8 cellular contexts compared by ENCODE assay signal in the genomic region with DNA sequence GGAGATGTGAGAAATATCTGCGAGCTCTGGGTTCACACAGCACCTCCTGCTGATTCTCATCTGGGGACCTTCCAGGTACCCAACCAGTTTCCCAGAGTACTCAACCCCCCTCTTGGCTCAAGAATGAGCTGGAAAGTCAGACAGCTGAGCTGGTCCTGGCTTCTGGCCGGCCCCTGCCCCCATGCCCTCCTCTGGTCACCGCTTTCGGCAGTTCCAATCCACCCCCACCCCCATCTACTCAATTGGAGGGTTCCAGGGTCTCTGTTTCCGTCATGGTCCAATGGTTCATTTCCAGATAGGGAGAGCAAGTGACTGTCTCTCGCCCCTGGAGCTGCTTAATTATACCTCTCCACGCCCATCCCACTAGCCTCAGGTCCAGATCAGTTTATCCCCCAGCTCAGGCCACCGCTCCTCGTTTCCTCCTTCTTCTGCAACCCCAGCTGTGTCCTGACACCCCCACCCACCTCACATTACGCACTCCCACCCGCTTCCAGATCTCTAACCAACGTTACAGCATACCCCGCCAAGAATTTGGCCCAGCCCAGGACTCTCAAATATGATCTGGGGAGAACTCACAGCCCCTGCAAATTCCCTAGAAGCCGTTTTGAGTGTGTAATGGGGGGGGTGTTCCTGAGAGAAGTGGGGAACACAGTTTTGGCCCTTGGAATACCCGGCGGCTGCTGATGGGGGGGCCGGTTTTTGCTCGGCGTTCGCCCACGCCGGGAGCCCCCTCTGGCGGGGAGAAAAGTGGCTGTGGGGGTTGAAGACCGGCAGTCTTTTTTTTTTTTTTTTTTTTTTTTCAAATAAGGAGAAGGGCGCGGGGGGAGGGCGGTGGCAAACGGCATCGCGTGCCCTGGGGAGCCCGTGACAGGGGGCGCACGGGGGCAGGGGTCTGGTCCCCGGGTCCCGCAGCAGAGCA. TPM values are rescaled to one million over a fixed set of nuclear protein-coding genes. Genes with fewer than 3 reads are reported as not detected.
DNase-seq lines count a peak whose midpoint lies in the region; ATAC-seq, FAIRE-seq and TF ChIP-seq lines count a peak whose summit lies in the region.

No MANE protein-coding gene starts in this region.

- no peaks in the 10 kb centered on the region for H3K79me2 ChIP-seq in keratinocyte (ENCODE audit: control insufficient read depth, insufficient read depth, low read length)

- H3K9me3 ChIP-seq in HAP-1: peaks cover 8% of the 10 kb centered on the region; the same call in 1 of the 2 replicates
- H3K9me3 ChIP-seq in keratinocyte (ENCODE audit: control insufficient read depth, low read depth, low read length): no peaks in the 10 kb centered on the region
- peaks cover 0 to 8% (median 3%) of the 10 kb centered on the region in 4 donors for H3K9me3 ChIP-seq in stomach
- H3K9me3 ChIP-seq in heart right ventricle: no peaks in the 10 kb centered on the region

- intact Hi-C loops in CD14-positive monocyte (cut with micrococcal nuclease) (loop anchor here in 1 of 2 donors (2.0 kb wide), 1 partner anchor 16 kb away; no protein-coding TSS in a partner anchor), stomach (cut with DNase I; ENCODE audit: low total_unique reads) (no loop called here), heart right ventricle (cut with DNase I) (no loop called here)

- dilution Hi-C loops in keratinocyte (cut with MboI; ENCODE audit: extremely low pct_ligation_motif_present, low sequenced_read_pairs): no loop called here

- H3K9ac ChIP-seq in keratinocyte (ENCODE audit: control insufficient read depth, extremely low read depth, insufficient read depth, low read length): no peak overlapping the region

- H3K4me3 Mint-ChIP-seq in CD14-positive monocyte (peak overlapping the region in 1 of 2 donors; percentile 87), WTC11 (peak overlapping the region; percentile 72)

- H3K27me3 ChIP-seq in HAP-1 (ENCODE audit: low read depth) (no peaks in the 10 kb centered on the region), keratinocyte (ENCODE audit: control insufficient read depth, extremely low read depth, insufficient read depth, low read length) (peaks cover 65% of the 10 kb centered on the region), stomach (peaks cover 30 to 81% (median 75%) of the 10 kb centered on the region in 3 donors), heart right ventricle (peaks cover 42 to 73% (median 70%) of the 10 kb centered on the region in 7 donors)

- H3K36me3 ChIP-seq in HAP-1 (replicated peaks): no peaks in the 10 kb centered on the region
- H3K36me3 ChIP-seq in keratinocyte (ENCODE audit: control insufficient read depth in 2 of 2, extremely low read depth in 1 of 2, insufficient read depth in 2 of 2, low read length in 2 of 2): no peaks in the 10 kb centered on the region
- H3K36me3 ChIP-seq in stomach: no peaks in the 10 kb centered on the region
- H3K36me3 ChIP-seq in heart right ventricle: no peaks in the 10 kb centered on the region

- H3K4me1 ChIP-seq in HAP-1 (peaks cover 26% of the 10 kb centered on the region), keratinocyte (ENCODE audit: control insufficient read depth, extremely low read depth, insufficient read depth, low read length) (peaks cover 34% of the 10 kb centered on the region), stomach (peaks cover 37 to 65% (median 51%) of the 10 kb centered on the region in 4 donors), heart right ventricle (peaks cover 9 to 66% (median 39%) of the 10 kb centered on the region in 9 donors)

- 2 to 3% (median 2%) methylated on average over 24 to 35 of the region's 35 CpGs for WGBS in stomach, 5 donors
- 2 to 3% methylated on average over 31 to 35 of the region's 35 CpGs for WGBS in heart right ventricle, 2 donors

- H3K36me3 Mint-ChIP-seq in CD14-positive monocyte: peaks cover 21 to 32% of the 10 kb centered on the region in 2 donors
- H3K36me3 Mint-ChIP-seq in WTC11: no peaks in the 10 kb centered on the region

- POLR2A ChIA-PET in WTC11 (lab: Charles Lee): interaction anchor here (0.5 to 1.2 kb wide), 5 partner anchors 15 to 1792 kb away, joined by 3 to 5 read pairs (median 3); partner anchors contain the start of gene CDC37

- H3K4me1 Mint-ChIP-seq in CD14-positive monocyte: peaks cover 64% of the 10 kb centered on the region
- H3K4me1 Mint-ChIP-seq in WTC11: peaks cover 26% of the 10 kb centered on the region

- ATAC-seq in WTC11: no peak
- no peak for ATAC-seq in HG02759 (IDR thresholded peaks at IDR 0.05; ENCODE audit: unreplicated experiment)
- no peak for ATAC-seq in GM19397 (IDR thresholded peaks at IDR 0.05; ENCODE audit: unreplicated experiment)
- no peak for ATAC-seq in heart right ventricle

- H3K27ac ChIP-seq in keratinocyte (ENCODE audit: control insufficient read depth, insufficient read depth, low read length) (no peak overlapping the region), stomach (no peak overlapping the region), heart right ventricle (no peak overlapping the region)

- H3K27me3 Mint-ChIP-seq in CD14-positive monocyte (ENCODE audit: low read depth in 3 of 3) (peaks cover 60 to 78% (median 72%) of the 10 kb centered on the region in 3 donors), WTC11 (ENCODE audit: low read depth) (peaks cover 90% of the 10 kb centered on the region)

- H3K27ac Mint-ChIP-seq in CD14-positive monocyte: peak overlapping the region in 5 of 7 donors; percentile 46 to 85 (median 73)
- no peak overlapping the region for H3K27ac Mint-ChIP-seq in WTC11

- no peak for DNase-seq in CD14-positive monocyte (ENCODE audit: low spot score)
- peak; percentile 18 to 53 for DNase-seq in HAP-1 (ENCODE audit: low spot score in 2 of 2)
- peak; percentile 37 for DNase-seq in WTC11 (ENCODE audit: low spot score)
- no peak for DNase-seq in keratinocyte (ENCODE audit: low read depth, low spot score)
- no peak for DNase-seq in stomach
- no peak for DNase-seq in heart right ventricle

- peak overlapping the region; percentile 12 for H3K4me2 ChIP-seq in keratinocyte (ENCODE audit: control insufficient read depth, extremely low read depth, insufficient read depth, low read depth, low read length)

- H2AFZ ChIP-seq in keratinocyte (ENCODE audit: control insufficient read depth, low read length): no peak overlapping the region

- H3K9me3 Mint-ChIP-seq in CD14-positive monocyte (peaks cover 0 to 40% (median 32%) of the 10 kb centered on the region in 7 donors), WTC11 (no peaks in the 10 kb centered on the region)

- TF ChIP-seq EP300 in stomach (IDR thresholded peaks at IDR 0.05): no peak

- no peak for FAIRE-seq in keratinocyte (lab: Jason Lieb, UNC)

- in situ Hi-C loops in HAP-1 (cut with MboI; ENCODE audit: low sequenced_read_pairs): no loop called here

- H4K20me1 ChIP-seq in keratinocyte (ENCODE audit: control insufficient read depth, extremely low read depth, insufficient read depth, low read length): no peaks in the 10 kb centered on the region

- no peaks in the 10 kb centered on the region for H3K9me1 ChIP-seq in keratinocyte (ENCODE audit: control insufficient read depth, extremely low read depth, insufficient read depth, low read length)

- CTCF ChIA-PET in WTC11 (lab: Charles Lee): interaction anchor here (0.6 to 5.9 kb wide), 32 partner anchors 10 to 299 kb away, joined by 3 to 229 read pairs (median 7); partner anchors contain the start of genes CDC37, DNM2, ICAM1 and ICAM4

- no peak for TF ChIP-seq POLR2A in stomach (IDR thresholded peaks at IDR 0.05)

- TF ChIP-seq CTCF in CD14-positive monocyte (IDR thresholded peaks at IDR 0.05) (no peak), WTC11 (IDR thresholded peaks at IDR 0.05) (no peak), keratinocyte (optimal IDR thresholded peaks at IDR 0.05 in 1 of 3, IDR thresholded peaks at IDR 0.05 in 1 of 3, conservative IDR thresholded peaks at IDR 0.05 in 1 of 3; ENCODE audit: extremely low read depth in 1 of 3, insufficient read depth in 2 of 3, low read length in 3 of 3) (no peak), stomach (IDR thresholded peaks at IDR 0.05) (no peak), heart right ventricle (IDR thresholded peaks at IDR 0.05) (no peak)

- peak overlapping the region; percentile 60 for H3K4me3 ChIP-seq in HAP-1
- peak overlapping the region in 1 of 3 experiments; percentile 16 for H3K4me3 ChIP-seq in keratinocyte (ENCODE audit: control insufficient read depth in 2 of 3, extremely low read depth in 1 of 3, insufficient read depth in 2 of 3, low read depth in 1 of 3, low read length in 3 of 3)
- peak overlapping the region in 2 of 4 donors; percentile 22 to 38 for H3K4me3 ChIP-seq in stomach
- peak overlapping the region in 3 of 10 donors; percentile 22 to 35 (median 25) for H3K4me3 ChIP-seq in heart right ventricle

RNA-seq across cellular contexts. Expression of gene PDE4A, which starts 1.8 kb away (rescaled TPM):
- polyA plus RNA-seq in CD14-positive monocyte: 1 to 10 TPM; 4.7 to 5.8 TPM
- 5.3 to 5.9 TPM (median 5.8 TPM) in 3 replicates for total RNA-seq in WTC11 (2021)
- polyA plus RNA-seq in keratinocyte: 0.05 to 0.24 TPM (median 0.09 TPM) in 3 replicates
- 0.34 TPM for polyA plus RNA-seq in keratinocyte (2011; ENCODE audit: low read depth)
- 0.16 and 0.40 TPM in 2 replicates for polyA plus RNA-seq in keratinocyte (2011; cell fraction: cytosol; rRNA removed)
- polyA plus RNA-seq in keratinocyte (2011; cell fraction: nucleus; rRNA removed): 0.34 and 0.37 TPM in 2 replicates
- 0.41 and 0.48 TPM in 2 replicates for polyA plus RNA-seq in keratinocyte (2012; ENCODE audit: low replicate concordance)
- 0.33 to 2.1 TPM (median 0.35 TPM) in 3 replicates for polyA minus RNA-seq in keratinocyte
- polyA minus RNA-seq in keratinocyte (2011; cell fraction: cytosol; rRNA and poly(A)+ RNA removed): 0.77 TPM
- 0.42 and 0.62 TPM in 2 replicates for polyA minus RNA-seq in keratinocyte (2011; cell fraction: nucleus; rRNA and poly(A)+ RNA removed)
- total RNA-seq in stomach: 10 to 100 TPM in 2 of 5 donors, 1 to 10 TPM in 3; 2.3 to 30.7 (median 8.9) TPM
- polyA plus RNA-seq in stomach: 10 to 100 TPM in 2 of 3 donors, 1 to 10 TPM in 1; 5.0 to 12.9 (median 11.0) TPM
- 10 to 100 TPM; 10.4 to 50.7 (median 17.3) TPM for total RNA-seq in heart right ventricle
- 10 to 100 TPM in 1 of 2 donors, 1 to 10 TPM in 1; 3.5 to 14.3 TPM for polyA plus RNA-seq in heart right ventricle

RNA-seq across cellular contexts. Expression of gene CDC37, which starts 15.2 kb away (rescaled TPM):
- 10 to 100 TPM; 49.3 to 54.9 TPM for polyA plus RNA-seq in CD14-positive monocyte
- 163 to 204 TPM (median 164 TPM) in 3 replicates for total RNA-seq in WTC11 (2021)
- 376 to 433 TPM (median 415 TPM) in 3 replicates for polyA plus RNA-seq in keratinocyte
- polyA plus RNA-seq in keratinocyte (2011; ENCODE audit: low read depth): 143 TPM
- 241 and 430 TPM in 2 replicates for polyA plus RNA-seq in keratinocyte (2011; cell fraction: cytosol; rRNA removed)
- 881 and 1,043 TPM in 2 replicates for polyA plus RNA-seq in keratinocyte (2011; cell fraction: nucleus; rRNA removed)
- polyA plus RNA-seq in keratinocyte (2012; ENCODE audit: low replicate concordance): 131 and 287 TPM in 2 replicates
- 116 to 216 TPM (median 123 TPM) in 3 replicates for polyA minus RNA-seq in keratinocyte
- 174 TPM for polyA minus RNA-seq in keratinocyte (2011; cell fraction: cytosol; rRNA and poly(A)+ RNA removed)
- 70.1 and 85.3 TPM in 2 replicates for polyA minus RNA-seq in keratinocyte (2011; cell fraction: nucleus; rRNA and poly(A)+ RNA removed)
- total RNA-seq in stomach: 100 to 1,000 TPM in 4 of 5 donors, 10 to 100 TPM in 1; 84.3 to 390 (median 174) TPM
- 100 to 1,000 TPM; 145 to 179 (median 164) TPM for polyA plus RNA-seq in stomach
- total RNA-seq in heart right ventricle: 100 to 1,000 TPM; 106 to 179 (median 121) TPM
- polyA plus RNA-seq in heart right ventricle: 100 to 1,000 TPM; 217 to 422 TPM

RNA-seq across cellular contexts. Expression of gene TYK2, which starts 38.2 kb away (rescaled TPM):
- polyA plus RNA-seq in CD14-positive monocyte (100 to 1,000 TPM in 1 of 2 donors, 10 to 100 TPM in 1; 82.9 to 113 TPM), keratinocyte (32.6 to 42.6 TPM (median 34.1 TPM) in 3 replicates), stomach (100 to 1,000 TPM in 2 of 3 donors, 10 to 100 TPM in 1; 88.8 to 144 (median 107) TPM), heart right ventricle (100 to 1,000 TPM in 1 of 2 donors, 10 to 100 TPM in 1; 76.3 to 182 TPM)
- total RNA-seq in WTC11 (2021) (63.8 to 66.4 TPM (median 65.1 TPM) in 3 replicates), stomach (100 to 1,000 TPM in 4 of 5 donors, 10 to 100 TPM in 1; 45.2 to 365 (median 314) TPM), heart right ventricle (10 to 100 TPM; 37.0 to 80.2 (median 55.8) TPM)
- 29.6 TPM for polyA plus RNA-seq in keratinocyte (2011; ENCODE audit: low read depth)
- 15.7 and 26.3 TPM in 2 replicates for polyA plus RNA-seq in keratinocyte (2011; cell fraction: cytosol; rRNA removed)
- polyA plus RNA-seq in keratinocyte (2011; cell fraction: nucleus; rRNA removed): 135 and 180 TPM in 2 replicates
- polyA plus RNA-seq in keratinocyte (2012; ENCODE audit: low replicate concordance): 42.6 and 54.1 TPM in 2 replicates
- 31.3 to 133 TPM (median 42.7 TPM) in 3 replicates for polyA minus RNA-seq in keratinocyte
- polyA minus RNA-seq in keratinocyte (2011; cell fraction: cytosol; rRNA and poly(A)+ RNA removed): 36.4 TPM
- polyA minus RNA-seq in keratinocyte (2011; cell fraction: nucleus; rRNA and poly(A)+ RNA removed): 30.4 and 43.6 TPM in 2 replicates

Comparison
In these comparisons a context has a peak if more than half of its experiments do, and no peak if none do; other contexts are left out.
1. DNase-seq: peak in HAP-1 (2 of 2) and WTC11 (single experiment); none in CD14-positive monocyte (single experiment), keratinocyte (single experiment), stomach (single experiment) and heart right ventricle (0 of 2).